2 cellular contexts compared by ENCODE assay signal in genomic region chr3:71305246-71306206, GRCh38.
A peak's percentile ranks its signal among the peaks of the same experiment; 100 is the strongest.
TF ChIP-seq lines count a peak whose summit lies in the region.

No MANE protein-coding gene starts in this region.

TF ChIP-seq in HEK293T, 16 proteins besides CTCF, POLR2A, EP300 and RAD21:
- TF ChIP-seq PKNOX1 (IDR thresholded peaks at IDR 0.05) (no peak), ZNF384 (IDR thresholded peaks at IDR 0.05) (no peak), CTBP1 (IDR thresholded peaks at IDR 0.05; ENCODE audit: borderline replicate concordance) (no peak), TARDBP (IDR thresholded peaks at IDR 0.05) (no peak), FOXA1 (IDR thresholded peaks at IDR 0.05) (no peak), LEF1 (IDR thresholded peaks at IDR 0.05; ENCODE audit: borderline replicate concordance) (no peak), HDGF (IDR thresholded peaks at IDR 0.05; ENCODE audit: borderline replicate concordance) (no peak), FOXK2 (IDR thresholded peaks at IDR 0.05) (no peak), ARNT (IDR thresholded peaks at IDR 0.05) (no peak), SUZ12 (IDR thresholded peaks at IDR 0.05) (no peak)
TF ChIP-seq in HEK293T: peak in this region for 0.

TF ChIP-seq in H1, 55 proteins besides CTCF, POLR2A, EP300 and RAD21 (continued from another document):
- TF ChIP-seq USF2 (IDR thresholded peaks at IDR 0.05; ENCODE audit: low read length): no peak
- no peak for TF ChIP-seq NRF1 (IDR thresholded peaks at IDR 0.05; ENCODE audit: low read depth, low read length)
- no peak for TF ChIP-seq EZH2 (IDR thresholded peaks at IDR 0.05; ENCODE audit: low read depth, low read length, severe bottlenecking)
- 0 out of 2 replicates have a peak, but pooled peaks have one; percentile 37 for TF ChIP-seq GABPA (IDR thresholded peaks at IDR 0.05; ENCODE audit: borderline replicate concordance, insufficient read depth, low read length)
- TF ChIP-seq SRF (IDR thresholded peaks at IDR 0.05; ENCODE audit: low read depth, low read length): no peak
- no peak for TF ChIP-seq CEBPB (IDR thresholded peaks at IDR 0.05; ENCODE audit: low read depth, low read length)
- no peak for TF ChIP-seq KDM5A (IDR thresholded peaks at IDR 0.05; ENCODE audit: low read length)
- TF ChIP-seq E2F6 (IDR thresholded peaks at IDR 0.05): no peak
- TF ChIP-seq GTF2F1 (IDR thresholded peaks at IDR 0.05; ENCODE audit: borderline replicate concordance, low read depth, low read length): no peak
- TF ChIP-seq HDAC2 (IDR thresholded peaks at IDR 0.05; ENCODE audit: borderline replicate concordance in 1 of 2, low read depth in 2 of 2, low read length in 2 of 2): peak in 1 of 2 experiments; percentile 47; a peak in 1 of 4 replicates
- peak; percentile 83 for TF ChIP-seq TBP (IDR thresholded peaks at IDR 0.05; ENCODE audit: low read depth, low read length)
- 0 out of 2 replicates have a peak, but pooled peaks have one; percentile 17 for TF ChIP-seq YY1 (IDR thresholded peaks at IDR 0.05; ENCODE audit: low read depth, low read length)
- TF ChIP-seq SIX5 (IDR thresholded peaks at IDR 0.05; ENCODE audit: low read depth, low read length): no peak
- peak; percentile 87 for TF ChIP-seq CHD7 (IDR thresholded peaks at IDR 0.05; ENCODE audit: insufficient replicate concordance, low read length)
- no peak for TF ChIP-seq ASH2L (IDR thresholded peaks at IDR 0.05; ENCODE audit: low read length)
- no peak for TF ChIP-seq KDM4A (IDR thresholded peaks at IDR 0.05; ENCODE audit: low read depth, low read length, severe bottlenecking)
- TF ChIP-seq SP4 (IDR thresholded peaks at IDR 0.05; ENCODE audit: low read length): no peak
- TF ChIP-seq BCL11A (IDR thresholded peaks at IDR 0.05; ENCODE audit: low read depth in 2 of 2, low read length in 2 of 2): peak in 1 of 2 experiments; percentile 5
- TF ChIP-seq SIN3A (conservative IDR thresholded peaks at IDR 0.05 in 1 of 2, IDR thresholded peaks at IDR 0.05 in 1 of 2; ENCODE audit: low read depth in 1 of 2, low read length in 2 of 2): peak; percentile 38 to 81; a peak in 2 of 4 replicates
- no peak for TF ChIP-seq EGR1 (IDR thresholded peaks at IDR 0.05; ENCODE audit: borderline replicate concordance, low read depth, low read length)
- TF ChIP-seq SUZ12 (IDR thresholded peaks at IDR 0.05; ENCODE audit: low read length): no peak
- TF ChIP-seq SP2 (IDR thresholded peaks at IDR 0.05; ENCODE audit: low read length): no peak
- no peak for TF ChIP-seq RFX5 (IDR thresholded peaks at IDR 0.05; ENCODE audit: borderline replicate concordance, low read depth, low read length)
- TF ChIP-seq CBX8 (IDR thresholded peaks at IDR 0.05; ENCODE audit: borderline replicate concordance, low read depth, low read length): no peak
- peak; percentile 83 for TF ChIP-seq TAF1 (IDR thresholded peaks at IDR 0.05; ENCODE audit: low read depth, low read length)
- TF ChIP-seq RBBP5 (IDR thresholded peaks at IDR 0.05; ENCODE audit: borderline replicate concordance, low read depth, low read length): 0 out of 2 replicates have a peak, but pooled peaks have one; percentile 15
- 0 out of 2 replicates have a peak, but pooled peaks have one; percentile 22 for TF ChIP-seq ATF2 (IDR thresholded peaks at IDR 0.05; ENCODE audit: low read length)
- TF ChIP-seq MAX (IDR thresholded peaks at IDR 0.05): no peak
- TF ChIP-seq POU5F1 (IDR thresholded peaks at IDR 0.05; ENCODE audit: low read depth, low read length): peak; percentile 85
- TF ChIP-seq RXRA (IDR thresholded peaks at IDR 0.05; ENCODE audit: insufficient read depth, low read depth, low read length): no peak
- no peak for TF ChIP-seq CREB1 (IDR thresholded peaks at IDR 0.05)
- TF ChIP-seq BRCA1 (IDR thresholded peaks at IDR 0.05; ENCODE audit: low read depth, low read length): no peak
- TF ChIP-seq NANOG (IDR thresholded peaks at IDR 0.05; ENCODE audit: insufficient read depth, low read depth, low read length, poor library complexity, severe bottlenecking): peak; percentile 87
- TF ChIP-seq SP1 (IDR thresholded peaks at IDR 0.05; ENCODE audit: low read depth, low read length): peak; percentile 69
- peak; percentile 68 for TF ChIP-seq TEAD4 (IDR thresholded peaks at IDR 0.05; ENCODE audit: low read depth, low read length)
- TF ChIP-seq TCF12 (IDR thresholded peaks at IDR 0.05; ENCODE audit: low read depth, low read length): no peak
- peak; percentile 40 for TF ChIP-seq POLR2AphosphoS5 (IDR thresholded peaks at IDR 0.05; ENCODE audit: low read depth, low read length)
- peak; percentile 58 for TF ChIP-seq TAF7 (optimal IDR thresholded peaks at IDR 0.05; ENCODE audit: borderline replicate concordance, low read depth, low read length)
- no peak for TF ChIP-seq FOSL1 (IDR thresholded peaks at IDR 0.05; ENCODE audit: insufficient read depth, low read depth, low read length)
- no peak for TF ChIP-seq SAP30 (IDR thresholded peaks at IDR 0.05; ENCODE audit: insufficient read depth, insufficient replicate concordance, low read length)
- no peak for TF ChIP-seq CHD1 (IDR thresholded peaks at IDR 0.05; ENCODE audit: low read depth, low read length)
- TF ChIP-seq ATF3 (IDR thresholded peaks at IDR 0.05; ENCODE audit: insufficient read depth, low read depth, low read length): no peak
